ENCODE assay signal across 8 cellular contexts in genomic region chr16:89575247-89576172, GRCh38. TPM values are rescaled to one million over a fixed set of nuclear protein-coding genes. Genes with fewer than 3 reads are reported as not detected.
DNase-seq lines count a peak whose midpoint lies in the region; ATAC-seq lines count a peak whose summit lies in the region.

Gene CPNE7, plus strand, starts transcription at chr16:89575758. Its CDS starts 140 bp downstream, at chr16:89575898.

- H3K27ac ChIP-seq in BLaER1 (peak within 1 kb of the TSS; percentile 92), iPS-20b (ENCODE audit: low read length) (no peak within 1 kb of the TSS), urinary bladder (ENCODE audit: low read depth) (no peak within 1 kb of the TSS)

- H3K4me3 ChIP-seq in BLaER1: peak within 1 kb of the TSS; percentile 76
- H3K4me3 ChIP-seq in iPS-20b (ENCODE audit: low read length): peak within 1 kb of the TSS; percentile 64; the same call in 1 of the 2 replicates
- H3K4me3 ChIP-seq in urinary bladder (ENCODE audit: low read depth, low read length): peak within 1 kb of the TSS; percentile 38

- ATAC-seq in GM21619 (IDR thresholded peaks at IDR 0.05; ENCODE audit: unreplicated experiment): peak; percentile 22
- no peak for ATAC-seq in HG02885 (IDR thresholded peaks at IDR 0.05; ENCODE audit: poor library complexity, unreplicated experiment)

- 1% methylated on average over 105 of the region's 105 CpGs for WGBS in urinary bladder

- peak within 1 kb of the TSS; percentile 85 for H3K9ac ChIP-seq in BLaER1
- no peak within 1 kb of the TSS; the same call in 1 of the 2 replicates for H3K9ac ChIP-seq in iPS-20b (ENCODE audit: low read depth, low read length)

- peaks cover 9% of the 10 kb centered on the region for H3K9me3 ChIP-seq in BLaER1
- H3K9me3 ChIP-seq in iPS-20b (ENCODE audit: insufficient read depth, low read depth, low read length): no peaks in the 10 kb centered on the region

- peaks cover 31% of the 10 kb centered on the region for H3K36me3 ChIP-seq in BLaER1
- 0 out of 2 replicates have a peak, but pooled peaks cover 6% of the 10 kb centered on the region for H3K36me3 ChIP-seq in iPS-20b (ENCODE audit: insufficient read depth, low read depth, low read length)
- no peaks in the 10 kb centered on the region for H3K36me3 ChIP-seq in urinary bladder (ENCODE audit: insufficient read depth)

- DNase-seq in activated T-cell treated with anti-CD3 and anti-CD28 coated beads, Interleukin-2, amount 50 U/mL, for 48 hours: peak; percentile 38 to 48
- no peak for DNase-seq in glomerular visceral epithelial cell (ENCODE audit: extremely low spot score)
- no peak for DNase-seq in middle frontal gyrus (ENCODE audit: extremely low spot score, low spot score)

- H3K4me2 ChIP-seq in BLaER1: peak within 1 kb of the TSS; percentile 100

- no peaks in the 10 kb centered on the region for H4K20me1 ChIP-seq in BLaER1

- H3K4me1 ChIP-seq in BLaER1 (peaks cover 56% of the 10 kb centered on the region), iPS-20b (ENCODE audit: insufficient read depth, low read length) (no peaks in the 10 kb centered on the region; the same call in 1 of the 2 replicates), urinary bladder (ENCODE audit: insufficient read depth) (peaks cover 3% of the 10 kb centered on the region)

- H3K27me3 ChIP-seq in BLaER1 (no peaks in the 10 kb centered on the region), iPS-20b (ENCODE audit: insufficient read depth, low read length) (peaks cover 56% of the 10 kb centered on the region)

RNA-seq across cellular contexts. Expression of gene CPNE7, which starts in this region (rescaled TPM):
- total RNA-seq in urinary bladder: not detected
- 1.8 TPM for polyA plus RNA-seq in urinary bladder

Comparison
In these comparisons a context has a peak if more than half of its experiments do, and no peak if none do; other contexts are left out.
1. DNase-seq: peak in activated T-cell treated with anti-CD3 and anti-CD28 coated beads, Interleukin-2, amount 50 U/mL, for 48 hours (2 of 2); none in glomerular visceral epithelial cell (single experiment) and middle frontal gyrus (single experiment).
2. Peak in every context shown above with its lines, with median percentiles within 50 percentile points of each other: H3K4me3 ChIP-seq.